ENCODE assay signal across 17 cellular contexts in genomic region chr11:69249086-69249640, GRCh38. TPM values are rescaled to one million over a fixed set of nuclear protein-coding genes. Genes with fewer than 3 reads are reported as not detected.
"Had no signal": no experiment of that assay in that cellular context is flagged by ENCODE, and none has a peak within 500 bp of the region (broad histone marks: within the 10 kb centered on the region; RNA-seq: fewer than 3 reads in every experiment).

No MANE protein-coding gene starts in this region.

- DNase-seq: activated CD4-positive, alpha-beta T cell treated with anti-CD3 and anti-CD28 coated beads, Interleukin-2, amount 50 U/mL, for 48 hours; activated naive CD4-positive, alpha-beta T cell treated with Interleukin-2 at 50 U/mL for 16 hours; activated naive CD8-positive, alpha-beta T cell treated with anti-CD3 and anti-CD28 coated beads, Interleukin-2, amount 50 U/mL, for 24 hours; activated T-cell treated with anti-CD3 and anti-CD28 coated beads for 4 hours; anterior cingulate cortex; immature natural killer cell; natural killer cell; stimulated activated CD4-positive, alpha-beta T cell treated with anti-CD3 and anti-CD28 coated beads, Interleukin-15, amount 100 ng/mL, for 24 hours; stimulated activated CD4-positive, alpha-beta T cell treated with anti-CD3 and anti-CD28 coated beads, Interleukin-2, amount 100 ng/mL, for 48 hours; SW 1271 had no signal

- H3K27me3 ChIP-seq: heart left ventricle had no signal

- ATAC-seq: activated naive CD8-positive, alpha-beta T cell treated with anti-CD3 and anti-CD28 coated beads, Interleukin-2, amount 50 U/mL, for 24 hours; esophagus mucosa; gastroesophageal sphincter; natural killer cell had no signal

- H3K36me3 ChIP-seq: brain microvascular endothelial cell, gastroesophageal sphincter, heart left ventricle had no signal

- H3K4me3 ChIP-seq: coronary artery, gastroesophageal sphincter, heart left ventricle had no signal

- H3K27ac ChIP-seq: brain microvascular endothelial cell, coronary artery, gastroesophageal sphincter, heart left ventricle had no signal

- H3K4me1 ChIP-seq: gastroesophageal sphincter had no signal

RNA-seq across cellular contexts. Expression of gene MYEOV, which starts 44.8 kb away (rescaled TPM):
- total RNA-seq: gastroesophageal sphincter; skeletal muscle tissue; T-helper 2 cell treated with Interferon-gamma antibody and Interleukin-4, amounts not matched to agents 100 ng/mL and 5 ng/mL, for 36 hours had no signal
- polyA plus RNA-seq: immature natural killer cell had no signal
